ENCODE assay signal across 21 cellular contexts in the genomic region with DNA sequence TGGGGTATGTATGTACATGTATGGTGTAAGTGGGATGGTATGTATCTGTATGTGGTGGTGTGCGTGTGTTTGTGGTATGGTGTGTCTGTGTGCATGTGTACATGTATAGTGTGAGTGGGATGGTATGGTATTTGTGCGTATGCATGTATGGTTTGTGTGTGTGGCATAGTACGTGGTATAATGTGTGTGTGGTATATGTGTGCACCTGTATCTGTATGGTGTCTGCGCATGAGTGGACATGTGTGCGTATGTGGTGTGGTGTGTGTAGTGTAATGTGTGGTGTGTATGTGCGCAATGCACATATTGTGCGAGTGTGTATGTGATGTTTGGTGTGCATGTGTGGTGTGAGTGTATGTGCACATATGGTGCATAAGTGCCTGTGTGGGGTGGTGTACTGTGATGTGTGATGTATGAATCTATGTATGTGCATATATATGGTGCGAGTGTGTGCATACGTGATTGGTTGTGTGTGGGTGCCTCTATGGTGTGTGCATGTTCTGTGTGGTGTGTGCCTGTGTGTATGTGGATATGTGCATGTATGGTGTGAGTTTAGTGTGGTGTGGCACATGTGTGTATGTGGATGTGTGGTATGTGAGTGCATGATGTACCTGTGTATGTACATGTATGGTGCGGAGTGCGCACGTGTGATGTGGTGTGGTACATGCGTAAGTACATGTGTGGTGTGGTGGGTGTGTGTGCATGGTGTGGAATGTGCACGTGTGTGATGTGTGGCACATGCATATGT. TPM values are rescaled to one million over a fixed set of nuclear protein-coding genes. Genes with fewer than 3 reads are reported as not detected.
A peak's percentile ranks its signal among the peaks of the same experiment; 100 is the strongest.
DNase-seq lines count a peak whose midpoint lies in the region; ATAC-seq and TF ChIP-seq lines count a peak whose summit lies in the region.
"Had no signal": no experiment of that assay in that cellular context is flagged by ENCODE, and none has a peak within 500 bp of the region (broad histone marks: within the 10 kb centered on the region; RNA-seq: fewer than 3 reads in every experiment).

No MANE protein-coding gene starts in this region.

- H3K14ac ChIP-seq in IMR-90 (replicated peaks; ENCODE audit: low read depth, low read length): no peak overlapping the region

- H3K9me1 ChIP-seq in IMR-90 (ENCODE audit: insufficient read depth, low read length): peaks cover 12% of the 10 kb centered on the region; the same call in 1 of the 2 replicates

- no peak overlapping the region for H2BK15ac ChIP-seq in IMR-90 (ENCODE audit: low read depth, low read length)

- peak; percentile 15 for DNase-seq in activated CD4-positive, CD25-positive, alpha-beta regulatory T cell treated with anti-CD3 and anti-CD28 coated beads, Interleukin-2, amount 50 U/mL, for 72 hours
- DNase-seq in IMR-90 (no peak), iPS-NIHi11 (ENCODE audit: low spot score) (peak; percentile 1), sciatic nerve (ENCODE audit: low spot score) (peak; percentile 9), NCI-H2081 treated with DMSO at 0.1 percent for 48 hours (lab: John Stamatoyannopoulos, UW) (no peak), NCI-H2196 treated with DMSO at 0.1 percent for 48 hours (lab: John Stamatoyannopoulos, UW; ENCODE audit: unreplicated experiment) (no peak)
- DNase-seq: activated CD4-positive, CD25-positive, alpha-beta regulatory T cell; amniotic stem cell; esophagus squamous epithelium; MV-4-11; NCI-H1694 treated with DMSO at 0.1 percent for 48 hours; NCI-H345; nucleus accumbens had no signal

- CTCF ChIA-PET in IMR-90 (lab: Yijun Ruan, JAX): no interaction called here

- TF ChIP-seq RAD21 in IMR-90 (IDR thresholded peaks at IDR 0.05; ENCODE audit: low read length): no peak

- no peak overlapping the region for H3K23ac ChIP-seq in IMR-90 (ENCODE audit: low read depth, low read length)

- no peak overlapping the region for H2AK5ac ChIP-seq in IMR-90 (ENCODE audit: low read depth, low read length)

- peaks cover 17% of the 10 kb centered on the region for H4K20me1 ChIP-seq in IMR-90 (ENCODE audit: insufficient read depth, low read length)

- H4K8ac ChIP-seq in IMR-90 (ENCODE audit: low read depth in 2 of 2, low read length in 2 of 2): no peak overlapping the region

- no peak overlapping the region for H3K4me2 ChIP-seq in IMR-90 (ENCODE audit: low read depth, low read length)

- no peak overlapping the region; the same call in 1 of the 2 replicates for H3K4ac ChIP-seq in IMR-90 (ENCODE audit: low read depth, low read length)

- 99% methylated on average over 13 of the region's 14 CpGs; no CpG with 5 or more reads in 1 of the 2 experiments for WGBS in IMR-90 (ENCODE audit: extremely low coverage in 2 of 2, insufficient read length in 1 of 2), 2 experiments

- no peak for TF ChIP-seq CTCF in IMR-90 (conservative IDR thresholded peaks at IDR 0.05; ENCODE audit: low read depth, low read length)

- H3K18ac ChIP-seq in IMR-90 (ENCODE audit: low read depth, low read length): no peak overlapping the region

- in situ Hi-C loops in IMR-90 (cut with MboI; ENCODE audit: low sequenced_read_pairs): loop anchor here (25.0 kb wide), 1 partner anchor 678 kb away; no protein-coding TSS in a partner anchor

- no peak for ATAC-seq in activated CD4-positive, CD25-positive, alpha-beta regulatory T cell treated with anti-CD3 and anti-CD28 coated beads, Interleukin-2, amount 50 U/mL, for 24 hours
- ATAC-seq in IMR-90 (ENCODE audit: low read depth) (no peak), sciatic nerve (no peak), GM18517 (IDR thresholded peaks at IDR 0.05; ENCODE audit: unreplicated experiment) (no peak)
- ATAC-seq: HCT116; Panc1; stimulated activated memory B cell treated with anti-CD40 and anti-IgM and Interleukin-4, amounts not matched to agents 10 μg/mL and 1 μg/mL and 100 μg/mL, for 72 hours had no signal

- H3K79me1 ChIP-seq in IMR-90 (ENCODE audit: low read depth in 1 of 2, low read length in 2 of 2): peaks cover 0 to 27% of the 10 kb centered on the region in 2 experiments; a peak in 3 of 4 replicates

- H4K5ac ChIP-seq in IMR-90 (ENCODE audit: low read depth, low read length): no peak overlapping the region

- intact Hi-C loops in IMR-90 (cut with micrococcal nuclease): loop anchor here (10.0 kb wide), 1 partner anchor 1366 kb away; no protein-coding TSS in a partner anchor
- intact Hi-C loops in sciatic nerve (cut with DNase I): no loop called here

- no peak overlapping the region for H2BK120ac ChIP-seq in IMR-90 (ENCODE audit: low read depth, low read length)

- peak overlapping the region; percentile 61 for H2AK9ac ChIP-seq in IMR-90 (replicated peaks; ENCODE audit: low read depth, low read length, poor library complexity)

- no peaks in the 10 kb centered on the region for H3K27me3 ChIP-seq in IMR-90 (ENCODE audit: control insufficient read depth, insufficient read depth, low read length)
- H3K27me3 ChIP-seq: esophagus squamous epithelium, sigmoid colon had no signal

- TF ChIP-seq POLR2A in IMR-90 (IDR thresholded peaks at IDR 0.05; ENCODE audit: low read depth, low read length): no peak

- H3K4me3 ChIP-seq in IMR-90 (ENCODE audit: insufficient read depth, low read depth, low read length): no peak overlapping the region
- H3K4me3 ChIP-seq: esophagus squamous epithelium, sigmoid colon, SK-N-MC had no signal

- no peak overlapping the region for H2BK20ac ChIP-seq in IMR-90 (ENCODE audit: low read depth, low read length)

- H3K9me3 ChIP-seq in IMR-90 (ENCODE audit: control insufficient read depth, insufficient read depth, low read length): no peaks in the 10 kb centered on the region
- H3K9me3 ChIP-seq: esophagus squamous epithelium, sigmoid colon had no signal

- H2AFZ ChIP-seq in IMR-90 (replicated peaks; ENCODE audit: low read length, poor library complexity): peak overlapping the region; percentile 41

- POLR2A ChIA-PET in IMR-90 (lab: Charles Lee; ENCODE audit: unreplicated experiment): no interaction called here

- dilution Hi-C loops in IMR-90 (cut with HindIII; ENCODE audit: low sequenced_read_pairs, unreplicated experiment): no loop called here

- H2BK5ac ChIP-seq in IMR-90 (ENCODE audit: low read depth, low read length, poor library complexity, severe bottlenecking): peak overlapping the region; percentile 20

- H3K4me1 ChIP-seq in IMR-90 (ENCODE audit: control insufficient read depth, insufficient read depth, low read length): no peaks in the 10 kb centered on the region

- H3K9ac ChIP-seq in IMR-90 (ENCODE audit: low read depth, low read length): no peak overlapping the region

- H3K27ac ChIP-seq in IMR-90 (ENCODE audit: insufficient read depth, low read length): no peak overlapping the region
- H3K27ac ChIP-seq: 22Rv1, esophagus squamous epithelium, sigmoid colon, SK-N-MC had no signal

- no TSS peak for BruUV-seq in IMR-90 (replicated peaks; lab: Mats Ljungman, UMichigan)

- no peak overlapping the region for H4K91ac ChIP-seq in IMR-90 (ENCODE audit: insufficient read depth, low read depth, low read length)

- H3K36me3 ChIP-seq in IMR-90 (ENCODE audit: control insufficient read depth, insufficient read depth, low read length): peaks cover 34% of the 10 kb centered on the region

- H3K56ac ChIP-seq in IMR-90 (ENCODE audit: extremely low read depth, insufficient read depth, low read length): no peak overlapping the region

TF ChIP-seq in IMR-90, 13 proteins besides CTCF, POLR2A, EP300 and RAD21:
- TF ChIP-seq, protein P1, sequence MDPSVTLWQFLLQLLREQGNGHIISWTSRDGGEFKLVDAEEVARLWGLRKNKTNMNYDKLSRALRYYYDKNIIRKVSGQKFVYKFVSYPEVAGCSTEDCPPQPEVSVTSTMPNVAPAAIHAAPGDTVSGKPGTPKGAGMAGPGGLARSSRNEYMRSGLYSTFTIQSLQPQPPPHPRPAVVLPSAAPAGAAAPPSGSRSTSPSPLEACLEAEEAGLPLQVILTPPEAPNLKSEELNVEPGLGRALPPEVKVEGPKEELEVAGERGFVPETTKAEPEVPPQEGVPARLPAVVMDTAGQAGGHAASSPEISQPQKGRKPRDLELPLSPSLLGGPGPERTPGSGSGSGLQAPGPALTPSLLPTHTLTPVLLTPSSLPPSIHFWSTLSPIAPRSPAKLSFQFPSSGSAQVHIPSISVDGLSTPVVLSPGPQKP (IDR thresholded peaks at IDR 0.05; ENCODE audit: borderline replicate concordance, low read depth, low read length): no peak
- no peak for TF ChIP-seq MAZ (IDR thresholded peaks at IDR 0.05; ENCODE audit: borderline replicate concordance, low read depth, low read length)
- no peak for TF ChIP-seq SMC3 (IDR thresholded peaks at IDR 0.05; ENCODE audit: low read depth, low read length)
- TF ChIP-seq NFE2L2 (IDR thresholded peaks at IDR 0.05; ENCODE audit: low read depth, low read length): no peak
- no peak for TF ChIP-seq CEBPB (IDR thresholded peaks at IDR 0.05; ENCODE audit: low read depth, low read length)
- TF ChIP-seq MAFK (IDR thresholded peaks at IDR 0.05; ENCODE audit: low read depth, low read length): no peak
- TF ChIP-seq MXI1 (IDR thresholded peaks at IDR 0.05; ENCODE audit: borderline replicate concordance, low read depth, low read length): no peak
- TF ChIP-seq RFX5 (IDR thresholded peaks at IDR 0.05; ENCODE audit: low read depth, low read length): no peak
- no peak for TF ChIP-seq FOS (IDR thresholded peaks at IDR 0.05; ENCODE audit: low read depth, low read length)
- TF ChIP-seq BHLHE40 (IDR thresholded peaks at IDR 0.05; ENCODE audit: low read depth, low read length): no peak
- TF ChIP-seq CHD1 (IDR thresholded peaks at IDR 0.05; ENCODE audit: low read depth, low read length): no peak
- TF ChIP-seq, protein P2, sequence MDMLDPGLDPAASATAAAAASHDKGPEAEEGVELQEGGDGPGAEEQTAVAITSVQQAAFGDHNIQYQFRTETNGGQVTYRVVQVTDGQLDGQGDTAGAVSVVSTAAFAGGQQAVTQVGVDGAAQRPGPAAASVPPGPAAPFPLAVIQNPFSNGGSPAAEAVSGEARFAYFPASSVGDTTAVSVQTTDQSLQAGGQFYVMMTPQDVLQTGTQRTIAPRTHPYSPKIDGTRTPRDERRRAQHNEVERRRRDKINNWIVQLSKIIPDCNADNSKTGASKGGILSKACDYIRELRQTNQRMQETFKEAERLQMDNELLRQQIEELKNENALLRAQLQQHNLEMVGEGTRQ (IDR thresholded peaks at IDR 0.05; ENCODE audit: low read depth, low read length): no peak
- no peak for TF ChIP-seq RCOR1 (IDR thresholded peaks at IDR 0.05; ENCODE audit: insufficient replicate concordance, low read length)
TF ChIP-seq in IMR-90: peak in this region for 0.

RNA-seq across cellular contexts. Expression of a gene that starts 38.8 kb away (rescaled TPM):
- 8.6 and 11.3 TPM in 2 replicates for total RNA-seq in IMR-90 (2012; rRNA removed)
- 20.2 and 20.8 TPM in 2 replicates for polyA plus RNA-seq in IMR-90 (2012; rRNA removed)
- 15.7 and 21.6 TPM in 2 replicates for polyA plus RNA-seq in IMR-90 (2012; cell fraction: cytosol; rRNA removed)
- 19.5 and 32.3 TPM in 2 replicates for polyA plus RNA-seq in IMR-90 (2012; cell fraction: nucleus; rRNA removed; ENCODE audit: low replicate concordance)
- total RNA-seq in sciatic nerve: 13.0 TPM

RNA-seq across cellular contexts. Expression of a gene that starts 52.5 kb away (rescaled TPM):
- total RNA-seq in IMR-90 (2012; rRNA removed) (55.6 and 62.5 TPM in 2 replicates), sciatic nerve (43.8 TPM)
- polyA plus RNA-seq in IMR-90 (2012; rRNA removed): 38.5 and 44.1 TPM in 2 replicates
- polyA plus RNA-seq in IMR-90 (2012; cell fraction: cytosol; rRNA removed): 23.1 and 23.3 TPM in 2 replicates
- polyA plus RNA-seq in IMR-90 (2012; cell fraction: nucleus; rRNA removed; ENCODE audit: low replicate concordance): 16.8 and 24.6 TPM in 2 replicates

Comparison
In these comparisons a context has a peak if more than half of its experiments do, and no peak if none do; other contexts are left out.
1. DNase-seq: peak in activated CD4-positive, CD25-positive, alpha-beta regulatory T cell treated with anti-CD3 and anti-CD28 coated beads, Interleukin-2, amount 50 U/mL, for 72 hours (single experiment), iPS-NIHi11 (single experiment) and sciatic nerve (single experiment); none in IMR-90 (single experiment), NCI-H2081 treated with DMSO at 0.1 percent for 48 hours (single experiment) and NCI-H2196 treated with DMSO at 0.1 percent for 48 hours (single experiment).